Comparison of ENCODE assay signal across 8 cellular contexts in genomic region chr2:28408764-28409599, GRCh38. TPM values are rescaled to one million over a fixed set of nuclear protein-coding genes. Genes with fewer than 3 reads are reported as not detected.
DNase-seq lines count a peak whose midpoint lies in the region; ATAC-seq and TF ChIP-seq lines count a peak whose summit lies in the region.

No MANE protein-coding gene starts in this region.

- peak overlapping the region; percentile 22 for H3K4me3 Mint-ChIP-seq in chondrocyte (ENCODE audit: unreplicated experiment)

- no peaks in the 10 kb centered on the region for H3K9me3 Mint-ChIP-seq in chondrocyte (ENCODE audit: low read depth)

- peaks cover 58% of the 10 kb centered on the region for H3K4me1 Mint-ChIP-seq in chondrocyte (ENCODE audit: low read depth)

- peaks cover 60% of the 10 kb centered on the region for H3K36me3 Mint-ChIP-seq in chondrocyte (ENCODE audit: low read depth)

- H3K27me3 Mint-ChIP-seq in chondrocyte (ENCODE audit: low read depth): no peaks in the 10 kb centered on the region

- peak overlapping the region; percentile 89 for H3K27ac Mint-ChIP-seq in chondrocyte (ENCODE audit: unreplicated experiment)

- DNase-seq in EH (ENCODE audit: low read depth): peak; percentile 84
- no peak for DNase-seq in chondrocyte (ENCODE audit: low spot score)
- peak; percentile 36 for DNase-seq in skeletal muscle cell (ENCODE audit: low read depth)
- DNase-seq in left lobe of liver (ENCODE audit: low spot score): no peak

- TF ChIP-seq CTCF in chondrocyte (IDR thresholded peaks at IDR 0.05): no peak

- no peak overlapping the region for H3K4me3 ChIP-seq in skeletal muscle cell (ENCODE audit: low read depth, low read length)

- ATAC-seq in activated CD4-positive, CD25-positive, alpha-beta regulatory T cell treated with anti-CD3 and anti-CD28 coated beads, Interleukin-2, amount 50 U/mL, for 24 hours: peak; percentile 81 to 83
- ATAC-seq in HG02981 (IDR thresholded peaks at IDR 0.05; ENCODE audit: unreplicated experiment) (no peak), GM18858 (IDR thresholded peaks at IDR 0.05; ENCODE audit: unreplicated experiment) (no peak), left lobe of liver (no peak), HG02571 (IDR thresholded peaks at IDR 0.05; ENCODE audit: unreplicated experiment) (no peak)

RNA-seq across cellular contexts. Expression of gene FOSL2, which starts 16.3 kb away (rescaled TPM):
- total RNA-seq in chondrocyte (93.0 to 163 TPM (median 156 TPM) in 3 replicates), left lobe of liver (9.3 TPM)

Comparison
In these comparisons a context has a peak if more than half of its experiments do, and no peak if none do; other contexts are left out.
1. DNase-seq: peak in EH (single experiment) and skeletal muscle cell (single experiment); none in chondrocyte (single experiment) and left lobe of liver (single experiment).
2. ATAC-seq: peak in activated CD4-positive, CD25-positive, alpha-beta regulatory T cell treated with anti-CD3 and anti-CD28 coated beads, Interleukin-2, amount 50 U/mL, for 24 hours (2 of 2); none in HG02981 (single experiment), GM18858 (single experiment), left lobe of liver (single experiment) and HG02571 (single experiment).